Comparison of ENCODE assay signal across 9 cellular contexts in the genomic region with DNA sequence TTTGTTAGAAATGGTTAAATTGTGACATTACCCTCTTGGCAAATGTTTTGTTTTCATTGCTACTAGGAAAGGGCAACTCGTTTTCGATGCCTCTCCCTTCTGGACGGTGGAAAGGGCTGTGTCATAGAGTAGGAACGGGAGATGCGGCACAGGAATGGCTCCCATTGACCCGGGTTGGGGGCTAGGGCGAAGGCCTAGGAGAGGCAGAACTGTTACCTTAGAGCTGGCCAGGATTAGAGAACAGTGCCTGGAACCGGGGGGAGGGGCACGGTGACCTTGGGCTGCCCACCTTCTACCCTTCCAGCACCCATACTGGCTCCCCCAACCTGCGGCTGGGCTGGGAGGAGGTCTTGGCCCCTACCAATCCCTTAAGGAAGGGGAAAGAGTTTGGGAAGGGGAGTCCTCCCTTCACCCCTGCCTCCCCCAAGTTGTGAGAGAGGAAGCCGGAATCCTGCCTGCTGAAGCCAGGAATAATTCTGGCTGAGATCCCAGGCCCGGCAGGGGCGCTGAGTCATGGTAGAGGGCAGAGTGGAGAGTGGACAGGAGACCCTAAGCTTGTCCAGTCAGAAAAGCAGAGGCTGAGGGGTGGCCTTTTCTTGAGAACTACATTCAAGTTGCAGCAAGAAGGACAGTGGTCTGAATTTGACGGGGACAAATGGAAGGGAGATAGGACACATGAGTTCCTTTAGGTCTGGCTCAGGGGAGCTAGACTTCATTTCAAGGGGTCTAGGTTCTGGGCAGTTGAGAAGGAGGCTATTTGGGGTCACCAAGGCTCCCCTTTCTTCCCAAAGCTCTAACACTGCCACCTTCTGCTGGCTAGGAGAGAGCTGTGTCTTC. TPM values are rescaled to one million over a fixed set of nuclear protein-coding genes. Genes with fewer than 3 reads are reported as not detected.
DNase-seq lines count a peak whose midpoint lies in the region; ATAC-seq and TF ChIP-seq lines count a peak whose summit lies in the region.
"Had no signal": no experiment of that assay in that cellular context is flagged by ENCODE, and none has a peak within 500 bp of the region (broad histone marks: within the 10 kb centered on the region; RNA-seq: fewer than 3 reads in every experiment).

No MANE protein-coding gene starts in this region.

- H3K9me3 ChIP-seq in HUES6 (ENCODE audit: control insufficient read depth, insufficient read depth, low read depth, low read length) (no peaks in the 10 kb centered on the region), left ventricle myocardium inferior (replicated peaks) (no peaks in the 10 kb centered on the region)
- H3K9me3 ChIP-seq: neutrophil had no signal

- DNase-seq in BJ (ENCODE audit: low read depth): peak; percentile 65
- peak; percentile 90 for DNase-seq in amniotic epithelial cell (ENCODE audit: low read depth)
- peak; percentile 85 for DNase-seq in left ventricle myocardium inferior
- DNase-seq in inferior parietal cortex (ENCODE audit: extremely low spot score): no peak
- no peak for DNase-seq in NCI-H524 treated with DMSO at 0.1 percent for 48 hours (lab: John Stamatoyannopoulos, UW)

- intact Hi-C loops in left ventricle myocardium inferior (cut with micrococcal nuclease): no loop called here

- H3K27ac ChIP-seq in HUES6 (ENCODE audit: low read depth, low read length): peak overlapping the region; percentile 72
- H3K27ac ChIP-seq in left ventricle myocardium inferior (replicated peaks): peak overlapping the region; percentile 97
- peak overlapping the region; percentile 98 for H3K27ac ChIP-seq in rectal smooth muscle tissue (ENCODE audit: low read depth, low read length)
- H3K27ac ChIP-seq: neutrophil had no signal

- no peak for ATAC-seq in HG02678 (IDR thresholded peaks at IDR 0.05; ENCODE audit: unreplicated experiment)

- POLR2A ChIA-PET in BJ (lab: Charles Lee): interaction anchor here (1.2 kb wide), 1 partner anchor 9 kb away, joined by 6 read pairs; the partner anchor contains the start of gene LMNA

- H3K27me3 ChIP-seq in BJ (ENCODE audit: control insufficient read depth, insufficient read depth, low read length) (no peaks in the 10 kb centered on the region), HUES6 (ENCODE audit: control insufficient read depth, insufficient read depth, low read length) (no peaks in the 10 kb centered on the region), left ventricle myocardium inferior (ENCODE audit: low read depth) (no peaks in the 10 kb centered on the region), rectal smooth muscle tissue (ENCODE audit: control insufficient read depth, insufficient read depth, low read length) (no peaks in the 10 kb centered on the region)

- peaks cover 74% of the 10 kb centered on the region for H3K4me1 ChIP-seq in HUES6 (ENCODE audit: control insufficient read depth, insufficient read depth, low read length)
- peaks cover 100% of the 10 kb centered on the region for H3K4me1 ChIP-seq in left ventricle myocardium inferior
- H3K4me1 ChIP-seq in rectal smooth muscle tissue (ENCODE audit: control insufficient read depth, insufficient read depth, low read length): peaks cover 75% of the 10 kb centered on the region

- CTCF ChIA-PET in BJ (lab: Yijun Ruan, JAX): interaction anchor here (0.5 to 33.9 kb wide), 7 partner anchors 9 to 189 kb away, joined by 3 to 983 read pairs (median 4); partner anchors contain the start of genes LMNA and PMF1

- TF ChIP-seq CTCF in BJ (IDR thresholded peaks at IDR 0.05; ENCODE audit: insufficient read depth, low read depth, low read length): no peak
- no peak for TF ChIP-seq CTCF in left ventricle myocardium inferior (IDR thresholded peaks at IDR 0.05; ENCODE audit: borderline replicate concordance)

- H3K4me3 ChIP-seq in BJ (ENCODE audit: low read depth, low read length) (peak overlapping the region; percentile 40), HUES6 (ENCODE audit: low read depth, low read length) (peak overlapping the region; percentile 16), left ventricle myocardium inferior (peak overlapping the region; percentile 100), rectal smooth muscle tissue (ENCODE audit: low read length) (peak overlapping the region; percentile 70)

- peak overlapping the region; percentile 64 for H3K9ac ChIP-seq in HUES6 (ENCODE audit: low read length)
- H3K9ac ChIP-seq in rectal smooth muscle tissue (ENCODE audit: low read length): peak overlapping the region; percentile 10

- H3K36me3 ChIP-seq in BJ (ENCODE audit: control insufficient read depth, insufficient read depth, low read length) (peaks cover 4% of the 10 kb centered on the region), HUES6 (ENCODE audit: control insufficient read depth, insufficient read depth, low read length) (no peaks in the 10 kb centered on the region), left ventricle myocardium inferior (no peaks in the 10 kb centered on the region), rectal smooth muscle tissue (ENCODE audit: control insufficient read depth, insufficient read depth, low read length) (no peaks in the 10 kb centered on the region)
- H3K36me3 ChIP-seq: neutrophil had no signal

RNA-seq across cellular contexts. Expression of gene LMNA, which starts 8.2 kb away (rescaled TPM):
- 537 and 840 TPM in 2 replicates for polyA plus RNA-seq in BJ (2011; rRNA removed)
- polyA minus RNA-seq in BJ (2011; rRNA and poly(A)+ RNA removed): 412 and 437 TPM in 2 replicates
- total RNA-seq in left ventricle myocardium inferior: 236 TPM

RNA-seq across cellular contexts. Expression of gene SEMA4A, which starts 30.6 kb away (rescaled TPM):
- polyA plus RNA-seq in BJ (2011; rRNA removed): 0.49 and 0.77 TPM in 2 replicates
- 0.19 and 0.82 TPM in 2 replicates for polyA minus RNA-seq in BJ (2011; rRNA and poly(A)+ RNA removed)
- total RNA-seq in left ventricle myocardium inferior: 1.0 TPM

RNA-seq across cellular contexts. Expression of gene MEX3A, which starts 40.5 kb away (rescaled TPM):
- polyA plus RNA-seq in BJ (2011; rRNA removed): 1.9 TPM in 2 replicates
- polyA minus RNA-seq in BJ (2011; rRNA and poly(A)+ RNA removed): 1.8 and 2.4 TPM in 2 replicates
- 0.16 TPM for total RNA-seq in left ventricle myocardium inferior

Comparison
In these comparisons a context has a peak if more than half of its experiments do, and no peak if none do; other contexts are left out.
1. DNase-seq: peak in BJ (single experiment), amniotic epithelial cell (single experiment) and left ventricle myocardium inferior (single experiment); none in inferior parietal cortex (single experiment) and NCI-H524 treated with DMSO at 0.1 percent for 48 hours (single experiment).
2. H3K4me3 ChIP-seq: peak in every context shown above with its lines; median percentile 100 in left ventricle myocardium inferior; 70 in rectal smooth muscle tissue; 40 in BJ; 16 in HUES6.
3. Peak in every context shown above with its lines, with median percentiles within 50 percentile points of each other: H3K27ac ChIP-seq.